Comparison of ENCODE assay signal across 18 cellular contexts in genomic region chr2:196041786-196042185, GRCh38.
"Had no signal": no experiment of that assay in that cellular context is flagged by ENCODE, and none has a peak within 500 bp of the region (broad histone marks: within the 10 kb centered on the region; RNA-seq: fewer than 3 reads in every experiment).

No MANE protein-coding gene starts in this region.

- H3K27ac ChIP-seq: KMS-11, RWPE1 had no signal

- H3K4me3 ChIP-seq: K562, MG63 had no signal

- DNase-seq: MG63, NCI-H1092, NCI-H1105 treated with DMSO at 0.1 percent for 48 hours, NCI-H1417 treated with DMSO at 0.1 percent for 48 hours, NCI-H146, NCI-H1694 treated with DMSO at 0.1 percent for 48 hours, NCI-H1930, NCI-H2081, NCI-H2227 treated with DMSO at 0.1 percent for 48 hours, NCI-H524, NCI-H526 treated with DMSO at 0.1 percent for 48 hours, NCI-H748 treated with DMSO at 0.1 percent for 48 hours, SHP77, SK-N-SH, SW 1271 had no signal

- ATAC-seq: K562 had no signal

- H3K27me3 ChIP-seq: MG63 had no signal
